In the genomic region with DNA sequence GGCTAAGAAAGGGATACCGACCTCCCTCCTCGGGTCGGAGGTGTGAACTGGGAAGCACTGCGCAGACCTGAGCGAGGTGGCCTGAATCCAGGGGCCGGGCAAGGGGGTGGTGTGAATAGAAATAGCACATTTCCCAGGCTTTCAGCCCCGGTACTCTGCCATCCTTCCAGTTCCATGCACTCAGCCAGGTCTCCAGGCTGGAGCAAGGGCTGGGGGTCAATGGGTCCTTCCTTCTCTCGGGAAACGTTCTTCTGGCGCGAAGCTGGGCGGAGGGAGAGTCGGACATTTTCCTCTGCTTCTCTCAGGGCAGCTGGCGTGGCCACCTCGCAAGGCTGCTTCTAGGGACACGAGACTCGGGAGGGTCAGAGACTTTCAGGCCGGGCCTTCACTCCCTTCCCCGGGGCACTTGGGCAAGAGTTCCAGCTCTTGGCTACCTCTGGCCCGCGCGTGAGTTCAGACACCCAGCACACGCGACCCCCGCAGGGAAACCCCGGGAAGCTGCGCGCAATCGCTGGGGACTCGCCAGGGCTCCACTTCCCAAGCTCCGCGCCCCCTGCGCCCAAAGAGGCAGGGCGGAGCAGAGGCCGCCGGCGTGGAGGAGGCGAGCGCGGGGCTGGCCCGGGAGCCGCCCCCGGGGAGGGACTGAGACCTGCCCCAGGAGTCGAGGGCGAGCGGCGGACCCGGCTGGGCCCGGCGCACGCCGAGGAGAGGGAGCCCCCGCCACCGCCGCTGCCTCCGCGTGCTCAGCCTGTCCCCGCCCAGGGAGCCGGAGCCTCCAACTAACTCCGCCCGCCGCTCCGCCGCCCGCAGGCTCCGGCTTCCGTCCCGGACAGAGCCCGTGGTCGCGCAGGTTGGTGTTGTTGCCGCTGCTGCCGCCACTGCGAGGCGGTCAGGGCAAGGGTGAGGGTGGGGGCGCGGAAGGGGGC, we compare ENCODE assay signal across 8 cellular contexts. TPM values are rescaled to one million over a fixed set of nuclear protein-coding genes. Genes with fewer than 3 reads are reported as not detected.
DNase-seq lines count a peak whose midpoint lies in the region; ATAC-seq and TF ChIP-seq lines count a peak whose summit lies in the region.

Gene PAM, plus strand, starts transcription at position 807 of the 926 bp plus-strand sequence. CDS start 110,891 bp downstream, outside the sequence.

- H3K9me3 ChIP-seq in SJSA1 (replicated peaks) (no peaks in the 10 kb centered on the region), thoracic aorta (no peaks in the 10 kb centered on the region)

- H3K4me1 ChIP-seq in SJSA1 (replicated peaks) (peaks cover 27% of the 10 kb centered on the region), thoracic aorta (ENCODE audit: control insufficient read depth in 1 of 2, low read depth in 2 of 2) (peaks cover 27 to 41% of the 10 kb centered on the region in 2 donors)

- H3K27me3 ChIP-seq in SJSA1 (replicated peaks) (no peaks in the 10 kb centered on the region), thoracic aorta (replicated peaks; ENCODE audit: insufficient read depth) (no peaks in the 10 kb centered on the region)

- ATAC-seq in GM21619 (IDR thresholded peaks at IDR 0.05; ENCODE audit: unreplicated experiment) (peak; percentile 77), thoracic aorta (ENCODE audit: insufficient number of reproducible peaks, low FRiP score, low read depth) (peak; percentile 29)

- H3K4me1 Mint-ChIP-seq in IgD-negative memory B cell = peaks cover 9 to 16% (median 10%) of the 10 kb centered on the region in 3 donors

- H3K4me3 ChIP-seq in SJSA1 = peak within 1 kb of the TSS; percentile 68
- peak within 1 kb of the TSS; percentile 92 for H3K4me3 ChIP-seq in thoracic aorta

- TF ChIP-seq CTCF in thoracic aorta (IDR thresholded peaks at IDR 0.05) = no peak

- DNase-seq in EH (ENCODE audit: low read depth) (peak; percentile 84), SJSA1 (ENCODE audit: low read depth in 1 of 2, low spot score in 2 of 2) (peak; percentile 91 to 92), foreskin melanocyte (peak; percentile 29), nucleus accumbens (lab: John Stamatoyannopoulos, UW) (peak in 45 of 56 donors; percentile 7 to 78 (median 41)), thoracic aorta (ENCODE audit: low spot score) (peak; percentile 28)
- DNase-seq in activated gamma-delta T cell treated with anti-CD3 and anti-CD28 coated beads, Interleukin-2, amount 50 U/mL, for 16 hours (ENCODE audit: low read depth) = peak; percentile 53

- H3K27ac ChIP-seq in SJSA1 (peak within 1 kb of the TSS; percentile 85), thoracic aorta (peak within 1 kb of the TSS; percentile 93 to 95)

- peaks cover 2% of the 10 kb centered on the region for H3K36me3 Mint-ChIP-seq in IgD-negative memory B cell

- peak within 1 kb of the TSS; percentile 87 to 97 (median 96) for H3K4me3 Mint-ChIP-seq in IgD-negative memory B cell

- peak within 1 kb of the TSS; percentile 90 to 99 (median 96) for H3K27ac Mint-ChIP-seq in IgD-negative memory B cell

- H3K36me3 ChIP-seq in SJSA1 = 0 out of 2 replicates have a peak, but pooled peaks cover 4% of the 10 kb centered on the region
- H3K36me3 ChIP-seq in thoracic aorta = no peaks in the 10 kb centered on the region

- H3K9me3 Mint-ChIP-seq in IgD-negative memory B cell = no peaks in the 10 kb centered on the region

- peaks cover 9% of the 10 kb centered on the region for H3K27me3 Mint-ChIP-seq in IgD-negative memory B cell

RNA-seq across cellular contexts. Expression of gene PAM, which starts in this region (rescaled TPM):
- 3.4 TPM for polyA plus RNA-seq in IgD-negative memory B cell
- total RNA-seq in SJSA1 (2014; rRNA removed; shearing (Covaris generic)) = 420 and 598 TPM in 2 replicates
- total RNA-seq in thoracic aorta = 100 to 1,000 TPM; 571 to 806 TPM

Comparison
In these comparisons a context has a peak if more than half of its experiments do, and no peak if none do; other contexts are left out.
1. Peak in every context shown above with its lines: DNase-seq, ATAC-seq, H3K4me3 ChIP-seq and H3K27ac ChIP-seq.
2. DNase-seq: peak in every context shown above with its lines; median percentile 92 in SJSA1; 84 in EH; 53 in activated gamma-delta T cell treated with anti-CD3 and anti-CD28 coated beads, Interleukin-2, amount 50 U/mL, for 16 hours; 41 in nucleus accumbens; 29 in foreskin melanocyte; 28 in thoracic aorta.